1 cellular context compared by ENCODE assay signal in genomic region chr12:69601962-69602685, GRCh38.
TF ChIP-seq lines count a peak whose summit lies in the region.

No MANE protein-coding gene starts in this region.

TF ChIP-seq in HCT116, 20 proteins besides CTCF, POLR2A, EP300 and RAD21 (continued from another document):
- no peak for TF ChIP-seq REST (IDR thresholded peaks at IDR 0.05; ENCODE audit: low read depth)
- no peak for TF ChIP-seq EZH2 (IDR thresholded peaks at IDR 0.05)
- no peak for TF ChIP-seq CBX3 (IDR thresholded peaks at IDR 0.05; ENCODE audit: low read depth)
- no peak for TF ChIP-seq ZNF274 (IDR thresholded peaks at IDR 0.05; ENCODE audit: low read depth, low read length)
- TF ChIP-seq SRF (IDR thresholded peaks at IDR 0.05; ENCODE audit: low read depth): no peak
- TF ChIP-seq SIN3A (IDR thresholded peaks at IDR 0.05; ENCODE audit: low read depth): no peak
- no peak for TF ChIP-seq CEBPB (IDR thresholded peaks at IDR 0.05; ENCODE audit: low read depth)
- TF ChIP-seq MAX (IDR thresholded peaks at IDR 0.05): no peak
- no peak for TF ChIP-seq ELF1 (IDR thresholded peaks at IDR 0.05; ENCODE audit: borderline replicate concordance, low read depth)
- TF ChIP-seq, protein P1, sequence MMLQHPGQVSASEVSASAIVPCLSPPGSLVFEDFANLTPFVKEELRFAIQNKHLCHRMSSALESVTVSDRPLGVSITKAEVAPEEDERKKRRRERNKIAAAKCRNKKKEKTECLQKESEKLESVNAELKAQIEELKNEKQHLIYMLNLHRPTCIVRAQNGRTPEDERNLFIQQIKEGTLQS (IDR thresholded peaks at IDR 0.05): no peak
